In the genomic region with DNA sequence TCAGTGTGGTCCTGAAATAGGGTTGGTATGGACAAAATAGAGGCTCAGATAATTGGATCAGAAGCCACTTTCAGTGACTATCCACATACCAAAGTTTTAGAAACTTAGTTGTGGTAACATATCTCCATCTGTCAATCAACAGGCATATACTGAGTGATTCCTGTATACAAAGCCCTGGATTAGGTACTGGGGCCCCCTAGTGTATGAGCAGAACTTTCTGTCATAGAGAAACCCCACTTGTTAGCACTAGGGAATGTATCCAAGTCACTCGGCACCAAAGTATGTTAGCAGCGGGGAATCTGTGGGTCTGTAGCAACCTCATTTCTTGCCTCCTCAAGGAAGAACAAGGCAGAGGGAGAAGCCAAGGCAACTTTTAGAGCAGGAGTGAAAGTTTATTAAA, we compare ENCODE assay signal across 8 cellular contexts. TPM values are rescaled to one million over a fixed set of nuclear protein-coding genes. Genes with fewer than 3 reads are reported as not detected.
A peak's percentile ranks its signal among the peaks of the same experiment; 100 is the strongest.
DNase-seq lines count a peak whose midpoint lies in the region; ATAC-seq, FAIRE-seq and TF ChIP-seq lines count a peak whose summit lies in the region.

No MANE protein-coding gene starts in this region.

- no peaks in the 10 kb centered on the region for H3K36me3 Mint-ChIP-seq in effector memory CD8-positive, alpha-beta T cell (ENCODE audit: insufficient read depth)

- TF ChIP-seq CTCF in DND-41 (IDR thresholded peaks at IDR 0.05; ENCODE audit: borderline replicate concordance, extremely low read depth, low read length, poor library complexity, severe bottlenecking), result peak; percentile 46
- TF ChIP-seq CTCF in KMS-11 (conservative IDR thresholded peaks at IDR 0.05; ENCODE audit: low read depth, low read length), result peak; percentile 44; the same call in 1 of the 2 replicates
- peak; percentile 20 for TF ChIP-seq CTCF in bronchial epithelial cell (IDR thresholded peaks at IDR 0.05; ENCODE audit: insufficient read depth, low read length, severe bottlenecking)
- TF ChIP-seq CTCF in mucosa of descending colon (IDR thresholded peaks at IDR 0.05), result no peak

- peak; percentile 76 for ATAC-seq in DND-41 (ENCODE audit: insufficient read depth, low read depth)
- ATAC-seq in mucosa of descending colon, result peak; percentile 44
- no peak for ATAC-seq in effector memory CD8-positive, alpha-beta T cell (replicated peaks)

- H3K4me1 ChIP-seq in DND-41 (ENCODE audit: insufficient read depth, low read length) (no peaks in the 10 kb centered on the region), KMS-11 (ENCODE audit: low read depth, poor library complexity, severe bottlenecking) (peaks cover 11% of the 10 kb centered on the region), mucosa of descending colon (ENCODE audit: low read depth) (no peaks in the 10 kb centered on the region)

- H3K4me2 ChIP-seq in DND-41 (ENCODE audit: insufficient read depth, low read length) (no peak overlapping the region), KMS-11 (no peak overlapping the region)

- no peak overlapping the region for H3K27ac Mint-ChIP-seq in effector memory CD8-positive, alpha-beta T cell

- no peak overlapping the region for H3K4me3 Mint-ChIP-seq in effector memory CD8-positive, alpha-beta T cell

- H3K36me3 ChIP-seq in DND-41 (ENCODE audit: insufficient read depth, low read length) (no peaks in the 10 kb centered on the region), KMS-11 (ENCODE audit: insufficient read depth) (no peaks in the 10 kb centered on the region), bronchial epithelial cell (ENCODE audit: control insufficient read depth, insufficient read depth, low read length) (no peaks in the 10 kb centered on the region), mucosa of descending colon (ENCODE audit: low read depth) (no peaks in the 10 kb centered on the region)

- H4K20me1 ChIP-seq in DND-41 (ENCODE audit: insufficient read depth, low read length), result no peaks in the 10 kb centered on the region
- H4K20me1 ChIP-seq in KMS-11 (ENCODE audit: insufficient read depth), result no peaks in the 10 kb centered on the region

- peaks cover 16 to 17% of the 10 kb centered on the region in 2 donors for H3K4me1 Mint-ChIP-seq in effector memory CD8-positive, alpha-beta T cell (ENCODE audit: low read depth in 2 of 2)

- H3K9me3 Mint-ChIP-seq in effector memory CD8-positive, alpha-beta T cell, result no peaks in the 10 kb centered on the region

- H3K27me3 ChIP-seq in DND-41 (ENCODE audit: insufficient read depth, low read length, poor library complexity), result no peaks in the 10 kb centered on the region
- no peaks in the 10 kb centered on the region for H3K27me3 ChIP-seq in KMS-11 (ENCODE audit: insufficient read depth, low read depth)
- no peaks in the 10 kb centered on the region for H3K27me3 ChIP-seq in bronchial epithelial cell (ENCODE audit: control insufficient read depth, insufficient read depth, low read length)

- H2AFZ ChIP-seq in DND-41 (ENCODE audit: low read depth, low read length), result no peak overlapping the region
- H2AFZ ChIP-seq in KMS-11 (ENCODE audit: low read depth), result no peak overlapping the region

- no peak for TF ChIP-seq POLR2A in H54 (IDR thresholded peaks at IDR 0.05; ENCODE audit: low read depth, low read length)

- FAIRE-seq in bronchial epithelial cell (lab: Jason Lieb, UNC) (no peak), H54 (lab: Jason Lieb, UNC) (no peak), HTR-8/SVneo (lab: Jason Lieb, UNC) (no peak)

- H3K79me2 ChIP-seq in DND-41 (ENCODE audit: insufficient read depth, low read length) (no peaks in the 10 kb centered on the region), KMS-11 (ENCODE audit: insufficient read depth, low read depth) (no peaks in the 10 kb centered on the region)

- H3K9me3 ChIP-seq in DND-41 (ENCODE audit: insufficient read depth, low read length, severe bottlenecking), result no peaks in the 10 kb centered on the region
- no peaks in the 10 kb centered on the region for H3K9me3 ChIP-seq in mucosa of descending colon

- H3K27me3 Mint-ChIP-seq in effector memory CD8-positive, alpha-beta T cell, result no peaks in the 10 kb centered on the region

- intact Hi-C loops in mucosa of descending colon (cut with DNase I, micrococcal nuclease), result no loop called here

- H3K4me3 ChIP-seq in DND-41 (ENCODE audit: low read depth in 1 of 2, low read length in 2 of 2), result no peak overlapping the region
- H3K4me3 ChIP-seq in KMS-11 (IDR thresholded peaks at IDR 0.05; ENCODE audit: insufficient read depth, low read depth, low read length), result no peak overlapping the region
- no peak overlapping the region for H3K4me3 ChIP-seq in bronchial epithelial cell (ENCODE audit: low read depth, low read length)
- no peak overlapping the region for H3K4me3 ChIP-seq in mucosa of descending colon

- DNase-seq in DND-41 (peak; percentile 11), bronchial epithelial cell (ENCODE audit: low read depth) (no peak), mucosa of descending colon (peak in 1 of 3 donors; percentile 31), NK-92 (lab: John Stamatoyannopoulos, UW; ENCODE audit: unreplicated experiment) (no peak), H54 (ENCODE audit: insufficient read length, low spot score) (no peak), HTR-8/SVneo (ENCODE audit: insufficient read length, low spot score) (no peak)
- DNase-seq in effector memory CD8-positive, alpha-beta T cell, result no peak

- H3K27ac ChIP-seq in DND-41 (ENCODE audit: low read length) (no peak overlapping the region), KMS-11 (no peak overlapping the region)

- no peak overlapping the region for H3K9ac ChIP-seq in DND-41 (ENCODE audit: low read depth, low read length)
- H3K9ac ChIP-seq in KMS-11, result no peak overlapping the region

RNA-seq across cellular contexts. Expression of a gene that starts 50.7 kb away (rescaled TPM):
- total RNA-seq in bronchial epithelial cell, result 3.2 and 5.1 TPM in 2 replicates
- 10 to 100 TPM in 1 of 3 donors, 1 to 10 TPM in 2; 2.8 to 11.1 (median 4.4) TPM for total RNA-seq in mucosa of descending colon

RNA-seq across cellular contexts. Expression of a gene that starts 53.1 kb away (rescaled TPM):
- 39.3 and 45.5 TPM in 2 replicates for total RNA-seq in bronchial epithelial cell
- 100 to 1,000 TPM in 1 of 3 donors, 10 to 100 TPM in 2; 36.8 to 472 (median 53.2) TPM for total RNA-seq in mucosa of descending colon
